2 cellular contexts compared by ENCODE assay signal in the genomic region with DNA sequence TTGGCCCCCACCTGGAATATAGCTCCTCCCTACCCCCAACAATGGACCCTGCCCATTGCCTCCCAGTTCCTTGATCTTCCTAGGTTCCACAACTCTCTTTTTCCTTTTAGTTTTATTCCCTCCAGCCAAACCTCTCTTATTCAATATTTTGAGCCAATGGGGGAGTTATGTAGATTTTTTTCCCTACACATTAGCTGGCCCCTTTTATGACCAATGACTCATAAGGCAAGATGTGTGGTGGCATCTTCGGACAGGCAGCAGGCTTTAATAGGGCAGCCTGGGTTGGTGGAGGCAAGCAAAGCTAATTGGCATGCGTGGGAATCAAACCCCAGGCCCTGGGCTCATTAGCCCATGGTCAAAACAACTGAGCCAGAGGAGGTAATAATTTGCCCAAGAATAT.
TF ChIP-seq lines count a peak whose summit lies in the region.

No MANE protein-coding gene starts in this region.

TF ChIP-seq in HEK293, 187 proteins besides CTCF, POLR2A, EP300 and RAD21:
- TF ChIP-seq ZNF335 (tag by site-specific recombination; conservative IDR thresholded peaks at IDR 0.05) (peak; percentile 40), ZNF24 (tag by site-specific recombination; IDR thresholded peaks at IDR 0.05) (no peak), KLF16 (tag by site-specific recombination; IDR thresholded peaks at IDR 0.05) (no peak), ZNF121 (tag by site-specific recombination; IDR thresholded peaks at IDR 0.05) (no peak), ZNF830 (tag by site-specific recombination; IDR thresholded peaks at IDR 0.05; ENCODE audit: low read depth) (no peak), ZNF768 (tag by site-specific recombination; IDR thresholded peaks at IDR 0.05) (no peak), ZNF341 (tag by site-specific recombination; IDR thresholded peaks at IDR 0.05; ENCODE audit: low read depth) (no peak), ZIC2 (tag by site-specific recombination; IDR thresholded peaks at IDR 0.05) (no peak)
- TF ChIP-seq, protein P1, sequence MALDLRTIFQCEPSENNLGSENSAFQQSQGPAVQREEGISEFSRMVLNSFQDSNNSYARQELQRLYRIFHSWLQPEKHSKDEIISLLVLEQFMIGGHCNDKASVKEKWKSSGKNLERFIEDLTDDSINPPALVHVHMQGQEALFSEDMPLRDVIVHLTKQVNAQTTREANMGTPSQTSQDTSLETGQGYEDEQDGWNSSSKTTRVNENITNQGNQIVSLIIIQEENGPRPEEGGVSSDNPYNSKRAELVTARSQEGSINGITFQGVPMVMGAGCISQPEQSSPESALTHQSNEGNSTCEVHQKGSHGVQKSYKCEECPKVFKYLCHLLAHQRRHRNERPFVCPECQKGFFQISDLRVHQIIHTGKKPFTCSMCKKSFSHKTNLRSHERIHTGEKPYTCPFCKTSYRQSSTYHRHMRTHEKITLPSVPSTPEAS (tag by site-specific recombination; IDR thresholded peaks at IDR 0.05): no peak
TF ChIP-seq in HEK293: peak in this region for 1.

TF ChIP-seq in GM12878, 131 proteins besides CTCF, POLR2A, EP300 and RAD21:
- no peak for TF ChIP-seq PAX8 (IDR thresholded peaks at IDR 0.05)
- TF ChIP-seq MTA2 (IDR thresholded peaks at IDR 0.05; ENCODE audit: low read depth): no peak
- no peak for TF ChIP-seq ESRRA (IDR thresholded peaks at IDR 0.05; ENCODE audit: low read length)
- TF ChIP-seq PML (IDR thresholded peaks at IDR 0.05; ENCODE audit: low read length): no peak
